In the genomic region with DNA sequence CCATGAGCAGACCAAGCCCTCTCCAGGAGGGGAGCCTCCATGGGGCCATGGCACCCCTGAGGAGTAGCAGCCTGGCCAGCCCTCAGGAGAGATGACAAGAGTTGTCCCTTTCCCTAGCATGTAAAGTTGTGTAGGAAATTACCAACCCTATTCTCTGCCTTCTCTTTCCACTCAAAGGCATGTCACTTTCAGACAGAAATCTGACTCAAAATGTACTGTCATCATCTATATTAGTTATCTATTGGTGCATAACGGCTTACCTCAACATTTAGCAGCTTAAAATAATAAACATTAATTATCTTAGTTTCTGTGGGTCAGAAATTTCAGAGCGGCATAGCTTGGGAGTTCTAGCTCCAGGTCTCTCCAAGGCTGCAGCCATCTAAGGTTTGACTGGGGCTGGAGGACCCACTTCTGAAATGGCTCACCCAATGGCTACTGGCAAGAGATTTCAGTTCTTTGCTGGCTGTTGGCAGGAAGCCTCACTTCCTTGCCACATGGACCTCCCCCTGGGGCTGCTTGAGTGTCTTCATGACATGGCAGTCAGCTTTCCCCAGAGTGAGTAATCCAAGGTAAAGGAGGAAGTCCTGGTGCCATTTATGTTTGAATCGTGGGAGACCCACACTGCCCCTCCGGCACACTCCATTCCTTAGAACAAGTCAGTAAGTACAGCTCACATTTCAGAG, we compare ENCODE assay signal across 22 cellular contexts.
DNase-seq lines count a peak whose midpoint lies in the region; ATAC-seq, FAIRE-seq and TF ChIP-seq lines count a peak whose summit lies in the region.
"Had no signal": no experiment of that assay in that cellular context is flagged by ENCODE, and none has a peak within 500 bp of the region (broad histone marks: within the 10 kb centered on the region; RNA-seq: fewer than 3 reads in every experiment).

No MANE protein-coding gene starts in this region.

- no peaks in the 10 kb centered on the region for H3K27me3 ChIP-seq in A673 (replicated peaks; ENCODE audit: insufficient read depth, low read depth, low read length, poor library complexity)
- H3K27me3 ChIP-seq in Loucy (ENCODE audit: insufficient read depth, low read length, poor library complexity, severe bottlenecking) = no peaks in the 10 kb centered on the region
- no peaks in the 10 kb centered on the region for H3K27me3 ChIP-seq in GM12878 (replicated peaks in 1 of 2; ENCODE audit: control insufficient read depth in 2 of 2, insufficient read depth in 2 of 2, low read length in 1 of 2)
- H3K27me3 ChIP-seq: adrenal gland, heart left ventricle, sigmoid colon had no signal

- H3F3A ChIP-seq in Loucy (ENCODE audit: low read depth) = no peaks in the 10 kb centered on the region

- peak; percentile 9 for DNase-seq in A673 (ENCODE audit: low spot score)
- DNase-seq in GM12865 (ENCODE audit: low read depth) = peak; percentile 79
- no peak for DNase-seq in GM12878 (ENCODE audit: low read depth, low spot score)
- no peak for DNase-seq in HT-29 (ENCODE audit: low spot score)
- DNase-seq in SHP77 treated with DMSO at 0.1 percent for 48 hours (lab: John Stamatoyannopoulos, UW) = no peak
- DNase-seq in NCI-H345 treated with DMSO at 0.1 percent for 48 hours (lab: John Stamatoyannopoulos, UW; ENCODE audit: unreplicated experiment) = no peak
- DNase-seq in HEK293T (ENCODE audit: extremely low spot score) = no peak
- DNase-seq: activated CD4-positive, alpha-beta T cell treated with anti-CD3 and anti-CD28 coated beads, Interleukin-2, amount 10 ng/mL, durations not matched to agents 7 days and 5 days; activated CD8-positive, alpha-beta memory T cell treated with anti-CD3 and anti-CD28 coated beads, Interleukin-2, amount 50 U/mL, for 4 hours; activated effector memory CD4-positive, alpha-beta T cell treated with Interleukin-2 at 50 U/mL for 16 hours; adrenal gland; heart left ventricle; KBM-7; left ventricle myocardium superior; mucosa of descending colon; NCI-H1105 treated with DMSO at 0.1 percent for 48 hours; NCI-H2107; SHP77; sigmoid colon had no signal

- BruUV-seq in A673 (replicated peaks; lab: Mats Ljungman, UMichigan) (no TSS peak), GM12878 (replicated peaks; lab: Mats Ljungman, UMichigan) (no TSS peak)

- intact Hi-C loops in A673 (cut with micrococcal nuclease; ENCODE audit: unreplicated experiment) = no loop called here
- intact Hi-C loops in GM12878 (cut with micrococcal nuclease; ENCODE audit: unreplicated experiment) = no loop called here

- H3K27ac ChIP-seq in A673 (ENCODE audit: low read depth, low read length, poor library complexity, severe bottlenecking) (no peak overlapping the region), GM12878 (ENCODE audit: control insufficient read depth, insufficient read depth) (no peak overlapping the region)
- H3K27ac ChIP-seq: adrenal gland, coronary artery, heart left ventricle, sigmoid colon had no signal

- H3K36me3 ChIP-seq in A673 (ENCODE audit: insufficient read depth, low read length, poor library complexity, severe bottlenecking) (no peaks in the 10 kb centered on the region), Loucy (ENCODE audit: insufficient read depth, low read length) (no peaks in the 10 kb centered on the region), GM12878 (ENCODE audit: control insufficient read depth in 2 of 2, insufficient read depth in 2 of 2, low read length in 1 of 2) (no peaks in the 10 kb centered on the region)
- H3K36me3 ChIP-seq: adrenal gland, heart left ventricle, sigmoid colon had no signal

- H3K4me1 ChIP-seq in A673 (ENCODE audit: insufficient read depth, low read length, poor library complexity, severe bottlenecking) = no peaks in the 10 kb centered on the region
- peaks cover 10% of the 10 kb centered on the region for H3K4me1 ChIP-seq in Loucy (ENCODE audit: insufficient read depth, low read length, poor library complexity, severe bottlenecking)
- H3K4me1 ChIP-seq in GM12878 (ENCODE audit: control insufficient read depth, insufficient read depth, low read length) = no peaks in the 10 kb centered on the region
- H3K4me1 ChIP-seq: adrenal gland had no signal

- H4K20me1 ChIP-seq in Loucy (ENCODE audit: insufficient read depth, low read length, poor library complexity, severe bottlenecking) (no peaks in the 10 kb centered on the region), GM12878 (ENCODE audit: control insufficient read depth, insufficient read depth) (no peaks in the 10 kb centered on the region)

- H3K9me3 ChIP-seq in A673 (ENCODE audit: low read depth, low read length, poor library complexity, severe bottlenecking) = no peaks in the 10 kb centered on the region
- H3K9me3 ChIP-seq in Loucy (ENCODE audit: insufficient read depth, low read depth, low read length) = 0 out of 2 replicates have a peak, but pooled peaks cover 4% of the 10 kb centered on the region
- H3K9me3 ChIP-seq in GM12878 (replicated peaks; ENCODE audit: control insufficient read depth, insufficient read depth, low read length) = no peaks in the 10 kb centered on the region; the same call in 2 of the 3 replicates
- H3K9me3 ChIP-seq: adrenal gland, mucosa of descending colon, sigmoid colon had no signal

- TF ChIP-seq POLR2A in GM12878 (IDR thresholded peaks at IDR 0.05; ENCODE audit: low read depth, low read length) = no peak

- SMC1A ChIA-PET in GM12878 (lab: Charles Lee; ENCODE audit: uncharacterized antibody, unreplicated experiment) = interaction anchor here (0.7 kb wide), 1 partner anchor 25 kb away, joined by 3 read pairs; no protein-coding TSS in a partner anchor

- H3K4me2 ChIP-seq in Loucy (ENCODE audit: low read depth, low read length, poor library complexity, severe bottlenecking) (no peak overlapping the region), GM12878 (ENCODE audit: control insufficient read depth, insufficient read depth) (no peak overlapping the region)

- WGBS in GM12878 (ENCODE audit: insufficient coverage, insufficient replicate concordance, low lambda C conversion rate, missing lambda C conversion rate) = 23% methylated on average over 4 of the region's 4 CpGs

- TF ChIP-seq CTCF in A673 (conservative IDR thresholded peaks at IDR 0.05; ENCODE audit: low read depth, low read length) (no peak), GM12865 (IDR thresholded peaks at IDR 0.05; ENCODE audit: insufficient read depth, low read depth, low read length, missing control alignments) (no peak), Loucy (conservative IDR thresholded peaks at IDR 0.05; ENCODE audit: low read length) (no peak), GM12878 (IDR thresholded peaks at IDR 0.05 in 2 of 3, conservative IDR thresholded peaks at IDR 0.05 in 1 of 3; ENCODE audit: control insufficient read depth in 2 of 3, extremely low read depth in 1 of 3, insufficient read depth in 1 of 3, low read depth in 3 of 3, low read length in 3 of 3) (no peak)

- no peak overlapping the region for H3K4me3 ChIP-seq in A673 (ENCODE audit: low read depth, low read length, poor library complexity, severe bottlenecking)
- H3K4me3 ChIP-seq in GM12865 (ENCODE audit: low read depth, low read length) = no peak overlapping the region
- H3K4me3 ChIP-seq in Loucy (ENCODE audit: low read length, poor library complexity, severe bottlenecking) = no peak overlapping the region
- no peak overlapping the region for H3K4me3 ChIP-seq in GM12878
- H3K4me3 ChIP-seq: adrenal gland, coronary artery, heart left ventricle, mucosa of descending colon, sigmoid colon had no signal

- ATAC-seq in GM12878 = peak; percentile 83
- ATAC-seq: heart left ventricle, left ventricle myocardium superior, mucosa of descending colon had no signal

- H3K79me2 ChIP-seq in Loucy (ENCODE audit: insufficient read depth, low read length) (no peaks in the 10 kb centered on the region), GM12878 (ENCODE audit: control insufficient read depth, insufficient read depth, low read length) (no peaks in the 10 kb centered on the region)

- no peak for TF ChIP-seq EP300 in GM12878 (IDR thresholded peaks at IDR 0.05; ENCODE audit: borderline replicate concordance in 1 of 2, control insufficient read depth in 1 of 2, low read depth in 2 of 2, low read length in 2 of 2)

- CTCF ChIA-PET in A673 (lab: Charles Lee) (no interaction called here), GM12878 (lab: Yijun Ruan, JAX) (no interaction called here), HEK293T (lab: Yijun Ruan, JAX) (no interaction called here)

- RAD21 ChIA-PET in GM12878 (lab: Charles Lee; ENCODE audit: unreplicated experiment) = no interaction called here

- H2AFZ ChIP-seq in Loucy (ENCODE audit: low read length) = peak overlapping the region; percentile 17; the same call in 1 of the 2 replicates
- no peak overlapping the region; the same call in 1 of the 2 replicates for H2AFZ ChIP-seq in GM12878 (ENCODE audit: control insufficient read depth, low read depth, low read length)

- in situ Hi-C loops in GM12878 (cut with MboI) = no loop called here

- POLR2A ChIA-PET in A673 (lab: Charles Lee; ENCODE audit: low non-redundant PET) (no interaction called here), GM12878 (lab: Charles Lee) (no interaction called here), HEK293T (lab: Yijun Ruan, JAX) (no interaction called here)

- no peaks in the 10 kb centered on the region for H3K9me2 ChIP-seq in Loucy (replicated peaks; ENCODE audit: low read depth, low read length)

- H3K9ac ChIP-seq in Loucy (ENCODE audit: low read depth, low read length, poor library complexity, severe bottlenecking) (no peak overlapping the region), GM12878 (ENCODE audit: control insufficient read depth, insufficient read depth, low read length) (no peak overlapping the region)

- no peak for TF ChIP-seq RAD21 in GM12878 (IDR thresholded peaks at IDR 0.05; ENCODE audit: insufficient read depth, low read depth, low read length)

- FAIRE-seq in GM12878 (lab: Jason Lieb, UNC) = no peak
- FAIRE-seq: GM18507 had no signal

TF ChIP-seq in GM12878, 131 proteins besides CTCF, POLR2A, EP300 and RAD21 (continues in another document):
- TF ChIP-seq MTA2 (IDR thresholded peaks at IDR 0.05; ENCODE audit: low read depth) = peak; percentile 34; the same call in 1 of the 2 replicates

TF ChIP-seq in HEK293T, 16 proteins besides CTCF, POLR2A, EP300 and RAD21:
- no peak for TF ChIP-seq BHLHE40 (IDR thresholded peaks at IDR 0.05; ENCODE audit: borderline replicate concordance)
- no peak for TF ChIP-seq FOXM1 (IDR thresholded peaks at IDR 0.05; ENCODE audit: borderline replicate concordance)

Comparison
In these comparisons a context has a peak if more than half of its experiments do, and no peak if none do; other contexts are left out.
1. DNase-seq: peak in A673 (single experiment) and GM12865 (single experiment); none in GM12878 (single experiment), HT-29 (single experiment), SHP77 treated with DMSO at 0.1 percent for 48 hours (single experiment), NCI-H345 treated with DMSO at 0.1 percent for 48 hours (single experiment) and HEK293T (single experiment).